Comparison of ENCODE assay signal across 1 cellular context in the genomic region with DNA sequence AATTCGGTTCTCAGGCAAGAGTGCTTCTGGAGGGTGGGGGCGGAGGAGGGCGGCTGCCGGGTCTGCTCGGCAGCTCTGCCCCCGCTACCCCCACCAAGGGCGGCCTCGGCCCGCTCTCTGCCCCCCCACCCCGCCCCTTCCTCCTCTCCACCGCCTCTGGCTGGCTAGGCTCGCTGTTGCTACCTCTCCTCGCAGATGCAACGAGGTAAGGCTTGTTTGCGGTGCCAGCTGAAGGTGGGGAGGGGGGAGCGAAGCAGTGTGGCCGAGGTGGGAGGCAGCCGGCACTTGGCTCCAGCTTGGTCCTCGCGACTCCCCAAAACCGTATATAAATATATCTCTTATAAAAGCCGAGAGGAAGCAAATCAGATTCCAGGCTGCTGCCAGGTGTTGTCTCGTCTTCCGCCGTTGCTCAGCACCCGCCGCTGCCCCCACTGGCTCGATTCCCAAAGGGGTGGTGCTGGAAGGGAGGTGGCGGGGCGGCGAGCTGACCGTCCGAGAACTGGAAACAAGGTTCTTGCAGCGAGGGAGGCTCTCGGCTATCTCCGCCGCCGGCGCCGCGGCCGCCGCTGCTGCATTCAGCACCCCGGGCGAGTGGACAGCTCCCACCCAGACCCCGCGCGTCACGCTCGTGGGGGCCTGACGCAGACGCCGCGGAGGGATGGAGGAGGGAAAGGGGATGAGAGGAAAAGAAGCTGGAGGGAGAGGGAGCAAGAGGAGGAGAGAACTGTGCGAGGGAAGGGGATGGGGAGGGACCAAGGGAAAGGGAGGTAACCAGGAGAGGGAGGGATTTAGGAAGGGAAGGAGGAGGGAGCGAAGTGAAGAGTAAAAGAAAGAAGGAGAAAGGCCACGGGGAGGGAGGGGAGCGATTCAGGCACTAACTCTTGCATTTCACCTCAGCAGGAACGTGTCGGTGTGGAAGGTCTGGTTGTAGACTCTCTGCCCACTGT.
A peak's percentile ranks its signal among the peaks of the same experiment; 100 is the strongest.
TF ChIP-seq lines count a peak whose summit lies in the region.

A gene with protein sequence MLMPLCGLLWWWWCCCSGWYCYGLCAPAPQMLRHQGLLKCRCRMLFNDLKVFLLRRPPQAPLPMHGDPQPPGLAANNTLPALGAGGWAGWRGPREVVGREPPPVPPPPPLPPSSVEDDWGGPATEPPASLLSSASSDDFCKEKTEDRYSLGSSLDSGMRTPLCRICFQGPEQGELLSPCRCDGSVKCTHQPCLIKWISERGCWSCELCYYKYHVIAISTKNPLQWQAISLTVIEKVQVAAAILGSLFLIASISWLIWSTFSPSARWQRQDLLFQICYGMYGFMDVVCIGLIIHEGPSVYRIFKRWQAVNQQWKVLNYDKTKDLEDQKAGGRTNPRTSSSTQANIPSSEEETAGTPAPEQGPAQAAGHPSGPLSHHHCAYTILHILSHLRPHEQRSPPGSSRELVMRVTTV (minus strand): TSS at position 728 of the 947 bp plus-strand sequence. CDS start 2,223 bp downstream, outside the sequence.

TF ChIP-seq in HepG2, 621 proteins besides CTCF, POLR2A, EP300 and RAD21 (continued from another document and continues in another):
- peak in 1 of 2 experiments; percentile 99 for TF ChIP-seq REST (IDR thresholded peaks at IDR 0.05; ENCODE audit: borderline replicate concordance in 1 of 2, low read depth in 1 of 2, low read length in 2 of 2)
- TF ChIP-seq HHEX (CRISPR knock-in tag; IDR thresholded peaks at IDR 0.05), result no peak; the same call in 1 of the 2 replicates
- TF ChIP-seq GMEB1 (CRISPR knock-in tag; IDR thresholded peaks at IDR 0.05; ENCODE audit: borderline replicate concordance), result peak; percentile 64
- no peak for TF ChIP-seq SNAI1 (CRISPR knock-in tag; IDR thresholded peaks at IDR 0.05; ENCODE audit: borderline replicate concordance)
- TF ChIP-seq RNF2 (conservative IDR thresholded peaks at IDR 0.05; ENCODE audit: low read depth), result no peak
- no peak for TF ChIP-seq SKI (IDR thresholded peaks at IDR 0.05; ENCODE audit: partially characterized antibody)
- TF ChIP-seq SNRNP70 (IDR thresholded peaks at IDR 0.05; ENCODE audit: low read depth, low read length), result no peak
- TF ChIP-seq PPARG (CRISPR knock-in tag; conservative IDR thresholded peaks at IDR 0.05), result no peak; the same call in 1 of the 2 replicates
- TF ChIP-seq ZNF580 (CRISPR knock-in tag; IDR thresholded peaks at IDR 0.05; ENCODE audit: borderline replicate concordance, low read depth), result peak; percentile 83; the same call in 1 of the 2 replicates
- TF ChIP-seq HDAC2 (CRISPR knock-in tag; IDR thresholded peaks at IDR 0.05), result peak; percentile 89
- peak; percentile 81; the same call in 1 of the 2 replicates for TF ChIP-seq ZNF614 (CRISPR knock-in tag; IDR thresholded peaks at IDR 0.05; ENCODE audit: borderline replicate concordance)
- TF ChIP-seq, protein P1, sequence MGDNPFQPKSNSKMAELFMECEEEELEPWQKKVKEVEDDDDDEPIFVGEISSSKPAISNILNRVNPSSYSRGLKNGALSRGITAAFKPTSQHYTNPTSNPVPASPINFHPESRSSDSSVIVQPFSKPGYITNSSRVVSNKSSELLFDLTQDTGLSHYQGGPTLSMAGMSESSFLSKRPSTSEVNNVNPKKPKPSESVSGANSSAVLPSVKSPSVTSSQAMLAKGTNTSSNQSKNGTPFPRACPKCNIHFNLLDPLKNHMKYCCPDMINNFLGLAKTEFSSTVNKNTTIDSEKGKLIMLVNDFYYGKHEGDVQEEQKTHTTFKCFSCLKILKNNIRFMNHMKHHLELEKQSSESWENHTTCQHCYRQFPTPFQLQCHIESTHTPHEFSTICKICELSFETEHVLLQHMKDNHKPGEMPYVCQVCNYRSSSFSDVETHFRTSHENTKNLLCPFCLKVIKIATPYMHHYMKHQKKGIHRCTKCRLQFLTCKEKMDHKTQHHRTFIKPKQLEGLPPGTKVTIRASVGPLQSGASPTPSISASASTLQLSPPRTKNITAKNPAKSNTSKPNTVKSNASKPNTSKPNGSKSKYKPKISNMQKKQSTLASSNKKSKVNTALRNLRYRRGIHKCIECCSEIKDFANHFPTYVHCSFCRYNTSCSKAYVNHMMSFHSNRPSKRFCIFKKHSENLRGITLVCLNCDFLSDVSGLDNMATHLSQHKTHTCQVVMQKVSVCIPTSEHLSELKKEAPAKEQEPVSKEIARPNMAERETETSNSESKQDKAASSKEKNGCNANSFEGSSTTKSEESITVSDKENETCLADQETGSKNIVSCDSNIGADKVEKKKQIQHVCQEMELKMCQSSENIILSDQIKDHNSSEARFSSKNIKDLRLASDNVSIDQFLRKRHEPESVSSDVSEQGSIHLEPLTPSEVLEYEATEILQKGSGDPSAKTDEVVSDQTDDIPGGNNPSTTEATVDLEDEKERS (CRISPR knock-in tag; IDR thresholded peaks at IDR 0.05), result peak; percentile 85; the same call in 1 of the 2 replicates
- TF ChIP-seq ZNF30 (CRISPR knock-in tag; IDR thresholded peaks at IDR 0.05), result 0 out of 2 replicates have a peak, but pooled peaks have one; percentile 85
- TF ChIP-seq PITX1 (CRISPR knock-in tag; IDR thresholded peaks at IDR 0.05), result peak; percentile 75
- TF ChIP-seq SMYD3 (CRISPR knock-in tag; IDR thresholded peaks at IDR 0.05), result peak; percentile 79
- no peak for TF ChIP-seq U2AF1 (optimal IDR thresholded peaks at IDR 0.05; ENCODE audit: low read depth, low read length)
- no peak for TF ChIP-seq SMAD1 (CRISPR knock-in tag; IDR thresholded peaks at IDR 0.05; ENCODE audit: borderline replicate concordance, low read depth)
- TF ChIP-seq ZNF703 (CRISPR knock-in tag; IDR thresholded peaks at IDR 0.05; ENCODE audit: borderline replicate concordance), result no peak
- TF ChIP-seq KDM3A (CRISPR knock-in tag; IDR thresholded peaks at IDR 0.05; ENCODE audit: low read depth), result peak; percentile 71; the same call in 1 of the 2 replicates
- peak; percentile 93 for TF ChIP-seq ZNF781 (CRISPR knock-in tag; IDR thresholded peaks at IDR 0.05; ENCODE audit: borderline replicate concordance, not compliant biosample characterization)
- TF ChIP-seq ZNF782 (CRISPR knock-in tag; IDR thresholded peaks at IDR 0.05; ENCODE audit: borderline replicate concordance), result peak; percentile 90; the same call in 1 of the 2 replicates
- 0 out of 2 replicates have a peak, but pooled peaks have one; percentile 88 for TF ChIP-seq FOXO4 (CRISPR knock-in tag; conservative IDR thresholded peaks at IDR 0.05)
- peak; percentile 95 for TF ChIP-seq SMAD9 (CRISPR knock-in tag; IDR thresholded peaks at IDR 0.05)
- peak; percentile 93 for TF ChIP-seq ZNF331 (CRISPR knock-in tag; IDR thresholded peaks at IDR 0.05)
- no peak for TF ChIP-seq USF2 (IDR thresholded peaks at IDR 0.05; ENCODE audit: low read depth, low read length)
- TF ChIP-seq USF2 (CRISPR knock-in tag; IDR thresholded peaks at IDR 0.05; ENCODE audit: borderline replicate concordance), result no peak
- TF ChIP-seq GPBP1L1 (CRISPR knock-in tag; IDR thresholded peaks at IDR 0.05), result no peak
- no peak for TF ChIP-seq CEBPB (IDR thresholded peaks at IDR 0.05; ENCODE audit: borderline replicate concordance, low read depth, low read length)
- TF ChIP-seq, protein P2, sequence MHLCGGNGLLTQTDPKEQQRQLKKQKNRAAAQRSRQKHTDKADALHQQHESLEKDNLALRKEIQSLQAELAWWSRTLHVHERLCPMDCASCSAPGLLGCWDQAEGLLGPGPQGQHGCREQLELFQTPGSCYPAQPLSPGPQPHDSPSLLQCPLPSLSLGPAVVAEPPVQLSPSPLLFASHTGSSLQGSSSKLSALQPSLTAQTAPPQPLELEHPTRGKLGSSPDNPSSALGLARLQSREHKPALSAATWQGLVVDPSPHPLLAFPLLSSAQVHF (CRISPR knock-in tag; IDR thresholded peaks at IDR 0.05), result peak; percentile 97
- TF ChIP-seq KLF13 (CRISPR knock-in tag; IDR thresholded peaks at IDR 0.05), result peak; percentile 78; the same call in 1 of the 2 replicates
- no peak for TF ChIP-seq ZNF496 (CRISPR knock-in tag; IDR thresholded peaks at IDR 0.05; ENCODE audit: insufficient replicate concordance)
- peak; percentile 87 for TF ChIP-seq NR0B2 (CRISPR knock-in tag; IDR thresholded peaks at IDR 0.05)
- TF ChIP-seq ZNF232 (CRISPR knock-in tag; IDR thresholded peaks at IDR 0.05; ENCODE audit: borderline replicate concordance), result peak; percentile 98
